Comparison of ENCODE assay signal across 23 cellular contexts in the genomic region with DNA sequence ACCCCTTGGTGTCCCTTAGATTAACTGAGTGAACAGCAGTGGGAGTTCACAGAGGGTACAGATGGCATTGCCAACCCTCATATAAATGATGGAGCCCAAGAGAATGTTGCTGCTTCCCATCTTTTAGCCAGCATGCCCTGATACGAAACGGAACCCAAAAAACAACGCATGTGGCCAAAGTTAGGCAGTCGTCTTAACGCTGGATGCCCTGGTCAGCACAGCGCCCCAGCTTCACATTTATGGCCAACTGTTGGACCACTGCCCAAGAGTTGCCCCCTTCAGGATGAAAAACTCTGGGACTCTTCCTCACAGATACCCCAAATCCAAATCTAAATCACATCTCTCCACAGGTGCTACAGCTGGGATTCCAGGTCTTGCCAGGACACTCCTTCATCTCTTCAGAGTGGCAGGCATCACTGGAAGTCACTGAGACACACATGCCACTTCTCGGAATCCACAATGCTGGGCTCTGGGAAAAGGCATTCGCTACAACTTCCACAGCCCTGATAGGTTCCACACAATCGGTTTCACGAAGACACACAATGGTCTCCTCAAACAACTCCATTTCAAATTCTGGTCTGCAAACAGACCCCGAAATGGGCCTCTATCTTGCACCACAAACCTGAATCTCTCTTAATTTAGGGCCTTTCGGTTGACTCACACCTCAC. TPM values are rescaled to one million over a fixed set of nuclear protein-coding genes. Genes with fewer than 3 reads are reported as not detected.
DNase-seq lines count a peak whose midpoint lies in the region; ATAC-seq and TF ChIP-seq lines count a peak whose summit lies in the region.
"Had no signal": no experiment of that assay in that cellular context is flagged by ENCODE, and none has a peak within 500 bp of the region (broad histone marks: within the 10 kb centered on the region; RNA-seq: fewer than 3 reads in every experiment).

No MANE protein-coding gene starts in this region.

- no peak overlapping the region for H2BK12ac ChIP-seq in mesenchymal stem cell (ENCODE audit: low read length in 2 of 2)
- no peak overlapping the region for H2BK12ac ChIP-seq in trophoblast cell (ENCODE audit: low read length)

- H3K14ac ChIP-seq in mesenchymal stem cell (ENCODE audit: low read length in 2 of 2) (no peak overlapping the region), trophoblast cell (ENCODE audit: low read length) (no peak overlapping the region)

- no peaks in the 10 kb centered on the region for H3K79me2 ChIP-seq in trophoblast cell (ENCODE audit: control insufficient read depth, insufficient read depth, low read length, poor library complexity)

- no peak for TF ChIP-seq CTCF in uterus (IDR thresholded peaks at IDR 0.05)

- H2BK15ac ChIP-seq in mesenchymal stem cell (ENCODE audit: low read depth, poor library complexity, severe bottlenecking): peak overlapping the region; percentile 15

- H3K9me3 ChIP-seq in KOPT-K1 (ENCODE audit: insufficient read depth, low read length, poor library complexity, severe bottlenecking) (no peaks in the 10 kb centered on the region), mesenchymal stem cell (ENCODE audit: control insufficient read depth, low read length) (no peaks in the 10 kb centered on the region), uterus (no peaks in the 10 kb centered on the region), trophoblast cell (ENCODE audit: insufficient read depth, low read depth, low read length) (no peaks in the 10 kb centered on the region)
- H3K9me3 ChIP-seq: A549; BE2C; BLaER1 treated with 17β-estradiol and CSF1 and Interleukin-3, amounts not matched to agents 10 nM and 100 nM had no signal

- H2AFZ ChIP-seq in mesenchymal stem cell (ENCODE audit: low read depth, low read length) (no peak overlapping the region), trophoblast cell (ENCODE audit: insufficient read depth, low read length, poor library complexity) (no peak overlapping the region)
- H2AFZ ChIP-seq: GM23248 had no signal

- H3K4me2 ChIP-seq in mesenchymal stem cell (ENCODE audit: low read length, poor library complexity, severe bottlenecking): no peak overlapping the region
- no peak overlapping the region for H3K4me2 ChIP-seq in trophoblast cell (ENCODE audit: low read length)
- H3K4me2 ChIP-seq: A549; BLaER1 treated with 17β-estradiol and CSF1 and Interleukin-3, amounts not matched to agents 10 nM and 100 nM had no signal

- no peak overlapping the region for H3K18ac ChIP-seq in mesenchymal stem cell (ENCODE audit: low read depth in 1 of 2, low read length in 2 of 2)
- H3K18ac ChIP-seq in trophoblast cell (ENCODE audit: low read length): no peak overlapping the region

- no peak for TF ChIP-seq POLR2A in uterus (IDR thresholded peaks at IDR 0.05)

- H4K8ac ChIP-seq in mesenchymal stem cell (ENCODE audit: low read length) (no peak overlapping the region), trophoblast cell (ENCODE audit: low read depth, low read length) (no peak overlapping the region)

- no peak overlapping the region for H3K4ac ChIP-seq in mesenchymal stem cell (ENCODE audit: low read depth in 1 of 2, low read length in 2 of 2)
- no peak overlapping the region for H3K4ac ChIP-seq in trophoblast cell (ENCODE audit: low read depth, low read length)

- no peak overlapping the region for H2BK5ac ChIP-seq in mesenchymal stem cell (ENCODE audit: low read depth, low read length, poor library complexity, severe bottlenecking)
- H2BK5ac ChIP-seq in trophoblast cell (ENCODE audit: low read depth, low read length, poor library complexity): no peak overlapping the region

- H3K27ac ChIP-seq in KOPT-K1 (ENCODE audit: low read depth, low read length, poor library complexity, severe bottlenecking): peak overlapping the region; percentile 76
- peak overlapping the region; percentile 36 for H3K27ac ChIP-seq in caudate nucleus (ENCODE audit: low read depth, low read length)
- H3K27ac ChIP-seq in mesenchymal stem cell (ENCODE audit: low read length, poor library complexity, severe bottlenecking): no peak overlapping the region
- H3K27ac ChIP-seq in uterus: peak overlapping the region; percentile 87 to 91
- H3K27ac ChIP-seq in trophoblast cell (ENCODE audit: low read depth, low read length): no peak overlapping the region
- H3K27ac ChIP-seq: A549; BLaER1 treated with 17β-estradiol and CSF1 and Interleukin-3, amounts not matched to agents 10 nM and 100 nM; GM23248 had no signal

- H2AK5ac ChIP-seq in mesenchymal stem cell (ENCODE audit: low read length, severe bottlenecking) (no peak overlapping the region), trophoblast cell (ENCODE audit: low read length) (no peak overlapping the region)

- DNase-seq in caudate nucleus (lab: John Stamatoyannopoulos, UW): no peak
- no peak for DNase-seq in mesenchymal stem cell
- DNase-seq in uterus: no peak
- no peak for DNase-seq in stimulated activated CD8-positive, alpha-beta memory T cell treated with anti-CD3 and anti-CD28 coated beads, Interleukin-4, amount 100 ng/mL, for 48 hours
- no peak for DNase-seq in trophoblast cell
- DNase-seq: 8988T; ACHN; AML-193; BE2C; CD4-positive, alpha-beta T cell; CD8-positive, alpha-beta memory T cell; DMS 273 treated with DMSO at 0.1 percent for 48 hours; DMS53; DMS79 treated with DMSO at 0.1 percent for 48 hours; GF-D8; GM23248 had no signal

- ATAC-seq in GM21619 (IDR thresholded peaks at IDR 0.05; ENCODE audit: unreplicated experiment): no peak
- ATAC-seq: A549, HCT116 had no signal

- intact Hi-C loops in uterus (cut with DNase I; ENCODE audit: low total_unique reads): no loop called here

- H3K9ac ChIP-seq in mesenchymal stem cell (ENCODE audit: low read length) (no peak overlapping the region), trophoblast cell (ENCODE audit: low read length) (no peak overlapping the region)
- H3K9ac ChIP-seq: BLaER1 treated with 17β-estradiol and CSF1 and Interleukin-3, amounts not matched to agents 10 nM and 100 nM; GM23248 had no signal

- WGBS in mesenchymal stem cell: 96% methylated on average over 12 of the region's 12 CpGs
- no CpG with 5 or more reads among the region's 12 CpGs for WGBS in trophoblast cell (ENCODE audit: extremely low coverage, insufficient coverage, insufficient read length)

- no peak overlapping the region for H3K4me3 ChIP-seq in mesenchymal stem cell (ENCODE audit: insufficient read depth in 1 of 2, low read depth in 1 of 2, low read length in 2 of 2)
- no peak overlapping the region for H3K4me3 ChIP-seq in uterus
- H3K4me3 ChIP-seq in trophoblast cell (ENCODE audit: low read depth, low read length): no peak overlapping the region
- H3K4me3 ChIP-seq: A549; BLaER1 treated with 17β-estradiol and CSF1 and Interleukin-3, amounts not matched to agents 10 nM and 100 nM; GM23248 had no signal

- H3K27me3 ChIP-seq in mesenchymal stem cell (ENCODE audit: control insufficient read depth in 1 of 2, insufficient read depth in 1 of 2, low read length in 2 of 2) (no peaks in the 10 kb centered on the region), uterus (no peaks in the 10 kb centered on the region), trophoblast cell (ENCODE audit: insufficient read depth, low read length) (no peaks in the 10 kb centered on the region)
- H3K27me3 ChIP-seq: BE2C; BLaER1 treated with 17β-estradiol and CSF1 and Interleukin-3, amounts not matched to agents 10 nM and 100 nM had no signal

- peaks cover 3% of the 10 kb centered on the region for H3K4me1 ChIP-seq in mesenchymal stem cell (ENCODE audit: control insufficient read depth, insufficient read depth, low read depth, low read length)
- peaks cover 0 to 5% of the 10 kb centered on the region in 2 donors for H3K4me1 ChIP-seq in uterus
- no peaks in the 10 kb centered on the region for H3K4me1 ChIP-seq in trophoblast cell (ENCODE audit: control insufficient read depth in 1 of 2, insufficient read depth in 2 of 2, low read length in 2 of 2)
- H3K4me1 ChIP-seq: BE2C; BLaER1 treated with 17β-estradiol and CSF1 and Interleukin-3, amounts not matched to agents 10 nM and 100 nM had no signal

- no peak overlapping the region for H3K23ac ChIP-seq in mesenchymal stem cell (ENCODE audit: low read length in 2 of 2)
- no peak overlapping the region for H3K23ac ChIP-seq in trophoblast cell (ENCODE audit: low read length)

- H4K12ac ChIP-seq in trophoblast cell (ENCODE audit: low read depth, low read length): no peak overlapping the region

- H2BK120ac ChIP-seq in mesenchymal stem cell (ENCODE audit: low read depth, low read length) (no peak overlapping the region), trophoblast cell (ENCODE audit: insufficient read depth, low read length, poor library complexity) (no peak overlapping the region)

- no peak overlapping the region for H4K91ac ChIP-seq in mesenchymal stem cell (ENCODE audit: low read length)
- H4K91ac ChIP-seq in trophoblast cell (ENCODE audit: low read depth, low read length): no peak overlapping the region

- no peaks in the 10 kb centered on the region for H3K36me3 ChIP-seq in KOPT-K1 (ENCODE audit: insufficient read depth, low read length)
- no peaks in the 10 kb centered on the region for H3K36me3 ChIP-seq in mesenchymal stem cell (ENCODE audit: control insufficient read depth in 1 of 2, insufficient read depth in 2 of 2, low read depth in 1 of 2, low read length in 2 of 2)
- H3K36me3 ChIP-seq in uterus: no peaks in the 10 kb centered on the region
- H3K36me3 ChIP-seq in trophoblast cell (ENCODE audit: control insufficient read depth in 1 of 2, insufficient read depth in 2 of 2, low read length in 2 of 2): no peaks in the 10 kb centered on the region
- H3K36me3 ChIP-seq: BE2C; BLaER1 treated with 17β-estradiol and CSF1 and Interleukin-3, amounts not matched to agents 10 nM and 100 nM had no signal

- H3K79me1 ChIP-seq in mesenchymal stem cell (replicated peaks; ENCODE audit: low read length, poor library complexity, severe bottlenecking) (no peaks in the 10 kb centered on the region), trophoblast cell (ENCODE audit: low read length) (peaks cover 3% of the 10 kb centered on the region)

RNA-seq across cellular contexts. Expression of a gene that starts 44.6 kb away (rescaled TPM):
- polyA plus RNA-seq in mesenchymal stem cell (2013, experiment 1 of 2): 0.06 TPM
- polyA plus RNA-seq in mesenchymal stem cell (2013, experiment 2 of 2): 0.04 TPM
- total RNA-seq in uterus: 100 to 1,000 TPM in 1 of 4 donors, 10 to 100 TPM in 3; 27.9 to 188 (median 58.5) TPM
- 1.8 and 2.0 TPM in 2 replicates for polyA plus RNA-seq in trophoblast cell (2013)
- total RNA-seq: G401 had no signal
- polyA plus RNA-seq: CD14-positive monocyte; CD8-positive, alpha-beta memory T cell; GM23248 had no signal

Comparison
In these comparisons a context has a peak if more than half of its experiments do, and no peak if none do; other contexts are left out.
1. H3K27ac ChIP-seq: peak in KOPT-K1 (single experiment), caudate nucleus (single experiment) and uterus (2 of 2); none in mesenchymal stem cell (single experiment) and trophoblast cell (single experiment).